11 cellular contexts compared by ENCODE assay signal in genomic region chr7:155918720-155919399, GRCh38.
A peak's percentile ranks its signal among the peaks of the same experiment; 100 is the strongest.
DNase-seq lines count a peak whose midpoint lies in the region; ATAC-seq and TF ChIP-seq lines count a peak whose summit lies in the region.
"Had no signal": no experiment of that assay in that cellular context is flagged by ENCODE, and none has a peak within 500 bp of the region (broad histone marks: within the 10 kb centered on the region; RNA-seq: fewer than 3 reads in every experiment).

No MANE protein-coding gene starts in this region.

- H3K4me3 ChIP-seq in effector memory CD4-positive, alpha-beta T cell (ENCODE audit: insufficient read depth, low read depth, low read length, poor library complexity, severe bottlenecking) = no peak overlapping the region
- H3K4me3 ChIP-seq: tibial artery had no signal

- DNase-seq in HK-2 (ENCODE audit: unreplicated experiment) (peak; percentile 79), T1000 (lab: John Stamatoyannopoulos, UW) (peak; percentile 92), glutamatergic neuron (no peak), renal cortical epithelial cell (ENCODE audit: low read depth) (peak; percentile 94), GM10248 (ENCODE audit: extremely low spot score) (no peak), SKM-1 treated with dmso at 0.1 percent for 144 hours (lab: John Stamatoyannopoulos, UW; ENCODE audit: unreplicated experiment) (no peak)
- DNase-seq in effector memory CD4-positive, alpha-beta T cell = no peak
- DNase-seq: NCI-H524 treated with DMSO at 0.1 percent for 48 hours, tibial artery had no signal

- H3K27ac ChIP-seq in effector memory CD4-positive, alpha-beta T cell (ENCODE audit: insufficient read depth, low read length, poor library complexity, severe bottlenecking) = no peak overlapping the region
- H3K27ac ChIP-seq: tibial artery had no signal

- POLR2A ChIA-PET in GM10248 (lab: Yijun Ruan, JAX) = no interaction called here

- H3K36me3 Mint-ChIP-seq in glutamatergic neuron (ENCODE audit: unreplicated experiment) = peaks cover 5% of the 10 kb centered on the region
- H3K36me3 Mint-ChIP-seq: brain had no signal

- CTCF ChIA-PET in GM10248 (lab: Yijun Ruan, JAX) = no interaction called here

- H3K4me1 ChIP-seq in effector memory CD4-positive, alpha-beta T cell (ENCODE audit: control insufficient read depth, insufficient read depth, low read length, poor library complexity, severe bottlenecking) = no peaks in the 10 kb centered on the region

- TF ChIP-seq CTCF in glutamatergic neuron (IDR thresholded peaks at IDR 0.05; ENCODE audit: partially characterized antibody, unreplicated experiment) = no peak
- TF ChIP-seq CTCF in GM10248 (IDR thresholded peaks at IDR 0.05; ENCODE audit: control extremely low read depth, extremely low read depth, low read depth, missing control alignments) = no peak

- no peaks in the 10 kb centered on the region for H3K27me3 ChIP-seq in effector memory CD4-positive, alpha-beta T cell (replicated peaks; ENCODE audit: control insufficient read depth, insufficient read depth, low read length, poor library complexity, severe bottlenecking)
- H3K27me3 ChIP-seq: tibial artery had no signal

- H3K27ac Mint-ChIP-seq in glutamatergic neuron (ENCODE audit: unreplicated experiment) = no peak overlapping the region
- H3K27ac Mint-ChIP-seq: brain had no signal

- H3K36me3 ChIP-seq in effector memory CD4-positive, alpha-beta T cell (ENCODE audit: control insufficient read depth, insufficient read depth, low read length) = no peaks in the 10 kb centered on the region
- H3K36me3 ChIP-seq: tibial artery had no signal

- H3K4me3 Mint-ChIP-seq in glutamatergic neuron (ENCODE audit: unreplicated experiment) = peak overlapping the region; percentile 51
- H3K4me3 Mint-ChIP-seq: brain had no signal

- no peaks in the 10 kb centered on the region for H3K4me1 Mint-ChIP-seq in glutamatergic neuron (ENCODE audit: low read depth, unreplicated experiment)
- H3K4me1 Mint-ChIP-seq: brain had no signal

- H3K9me3 ChIP-seq in effector memory CD4-positive, alpha-beta T cell (ENCODE audit: control insufficient read depth, low read length) = no peaks in the 10 kb centered on the region
- H3K9me3 ChIP-seq: tibial artery had no signal

- peaks cover 5% of the 10 kb centered on the region for H3K27me3 Mint-ChIP-seq in glutamatergic neuron (ENCODE audit: unreplicated experiment)

- no peak for ATAC-seq in GM21423 (IDR thresholded peaks at IDR 0.05; ENCODE audit: unreplicated experiment)

- peaks cover 8% of the 10 kb centered on the region for H3K9me3 Mint-ChIP-seq in glutamatergic neuron (ENCODE audit: unreplicated experiment)

Comparison
In these comparisons a context has a peak if more than half of its experiments do, and no peak if none do; other contexts are left out.
1. DNase-seq: peak in HK-2 (single experiment), T1000 (single experiment) and renal cortical epithelial cell (single experiment); none in glutamatergic neuron (single experiment), effector memory CD4-positive, alpha-beta T cell (0 of 3), GM10248 (single experiment) and SKM-1 treated with dmso at 0.1 percent for 144 hours (single experiment).